Comparison of ENCODE assay signal across 13 cellular contexts in genomic region chr12:1925125-1925963, GRCh38. TPM values are rescaled to one million over a fixed set of nuclear protein-coding genes. Genes with fewer than 3 reads are reported as not detected.
DNase-seq lines count a peak whose midpoint lies in the region; ATAC-seq and TF ChIP-seq lines count a peak whose summit lies in the region.
"Had no signal": no experiment of that assay in that cellular context is flagged by ENCODE, and none has a peak within 500 bp of the region (broad histone marks: within the 10 kb centered on the region; RNA-seq: fewer than 3 reads in every experiment).

No MANE protein-coding gene starts in this region.

- WGBS in lung, 2 donors, result 72 to 73% methylated on average over 9 of the region's 9 CpGs
- 65 to 76% (median 73%) methylated on average over 7 to 9 of the region's 9 CpGs for WGBS in stomach, 5 donors

- no peak overlapping the region for H3K4me3 Mint-ChIP-seq in activated T-cell treated with anti-CD3 and anti-CD28 coated beads, Interleukin-2, amount 50 U/mL, for 24 hours
- no peak overlapping the region for H3K4me3 Mint-ChIP-seq in activated T-cell treated with anti-CD3 and anti-CD28 coated beads, Interleukin-2, amount 50 U/mL, for 72 hours
- H3K4me3 Mint-ChIP-seq: activated CD4-positive, alpha-beta T cell treated with anti-CD3 and anti-CD28 coated beads, Interleukin-2, amount 10 ng/mL, durations not matched to agents 24 days and 14 days had no signal

- peaks cover 13% of the 10 kb centered on the region for H3K4me1 Mint-ChIP-seq in activated T-cell treated with anti-CD3 and anti-CD28 coated beads, Interleukin-2, amount 50 U/mL, for 24 hours (ENCODE audit: low read depth)
- peaks cover 16% of the 10 kb centered on the region for H3K4me1 Mint-ChIP-seq in activated T-cell treated with anti-CD3 and anti-CD28 coated beads, Interleukin-2, amount 50 U/mL, for 72 hours (ENCODE audit: low read depth)

- H3K27me3 ChIP-seq in lung (ENCODE audit: control insufficient read depth, insufficient read depth) (no peaks in the 10 kb centered on the region), stomach (peaks cover 0 to 16% (median 10%) of the 10 kb centered on the region in 3 donors)

- TF ChIP-seq POLR2A in stomach (IDR thresholded peaks at IDR 0.05), result no peak

- H3K36me3 ChIP-seq in lung (ENCODE audit: control insufficient read depth in 2 of 2, insufficient read depth in 2 of 2, low read length in 2 of 2) (no peaks in the 10 kb centered on the region), stomach (no peaks in the 10 kb centered on the region)

- peak; percentile 2 for DNase-seq in activated T-cell treated with anti-CD3 and anti-CD28 coated beads, Interleukin-2, amount 50 U/mL, for 24 hours
- no peak for DNase-seq in activated T-cell treated with anti-CD3 and anti-CD28 coated beads, Interleukin-2, amount 50 U/mL, for 72 hours
- DNase-seq in activated CD8-positive, alpha-beta memory T cell treated with anti-CD3 and anti-CD28 coated beads, Interleukin-2, amount 50 U/mL, for 48 hours, result peak; percentile 34
- DNase-seq in lung (ENCODE audit: low spot score), result peak; percentile 22
- peak; percentile 22 for DNase-seq in stomach
- no peak for DNase-seq in activated gamma-delta T cell treated with Interleukin-2 at 50 U/mL for 16 hours
- DNase-seq in NOMO-1 (lab: John Stamatoyannopoulos, UW; ENCODE audit: unreplicated experiment in 2 of 2), result no peak
- DNase-seq: activated CD4-positive, alpha-beta T cell treated with anti-CD3 and anti-CD28 coated beads, Interleukin-2, amount 10 ng/mL, durations not matched to agents 24 days and 14 days; kidney; OCI-M1 had no signal

- H3K27me3 Mint-ChIP-seq in activated T-cell treated with anti-CD3 and anti-CD28 coated beads, Interleukin-2, amount 50 U/mL, for 24 hours, result no peaks in the 10 kb centered on the region
- peaks cover 4% of the 10 kb centered on the region for H3K27me3 Mint-ChIP-seq in activated T-cell treated with anti-CD3 and anti-CD28 coated beads, Interleukin-2, amount 50 U/mL, for 72 hours (ENCODE audit: low read depth)

- no peak for ATAC-seq in activated T-cell treated with anti-CD3 and anti-CD28 coated beads, Interleukin-2, amount 50 U/mL, for 72 hours (replicated peaks in 1 of 2)
- ATAC-seq in lung (ENCODE audit: insufficient read depth, low FRiP score) (no peak), GM21515 (IDR thresholded peaks at IDR 0.05; ENCODE audit: unreplicated experiment) (no peak)
- ATAC-seq: naive thymus-derived CD8-positive, alpha-beta T cell had no signal

- no peaks in the 10 kb centered on the region for H3K36me3 Mint-ChIP-seq in activated T-cell treated with anti-CD3 and anti-CD28 coated beads, Interleukin-2, amount 50 U/mL, for 24 hours (ENCODE audit: low read depth)
- H3K36me3 Mint-ChIP-seq in activated T-cell treated with anti-CD3 and anti-CD28 coated beads, Interleukin-2, amount 50 U/mL, for 72 hours (ENCODE audit: insufficient read depth in 2 of 2), result no peaks in the 10 kb centered on the region
- H3K36me3 Mint-ChIP-seq: naive thymus-derived CD8-positive, alpha-beta T cell had no signal

- H3K9me3 ChIP-seq in lung (ENCODE audit: control insufficient read depth in 2 of 2, insufficient read depth in 1 of 2, low read length in 1 of 2) (no peaks in the 10 kb centered on the region), stomach (no peaks in the 10 kb centered on the region)

- H3K9me3 Mint-ChIP-seq in activated T-cell treated with anti-CD3 and anti-CD28 coated beads, Interleukin-2, amount 50 U/mL, for 24 hours, result no peaks in the 10 kb centered on the region
- H3K9me3 Mint-ChIP-seq in activated T-cell treated with anti-CD3 and anti-CD28 coated beads, Interleukin-2, amount 50 U/mL, for 72 hours, result no peaks in the 10 kb centered on the region
- H3K9me3 Mint-ChIP-seq: activated CD4-positive, alpha-beta T cell treated with anti-CD3 and anti-CD28 coated beads, Interleukin-2, amount 10 ng/mL, durations not matched to agents 24 days and 14 days; naive thymus-derived CD8-positive, alpha-beta T cell had no signal

- H3K4me1 ChIP-seq in lung (ENCODE audit: control insufficient read depth in 2 of 2, insufficient read depth in 2 of 2, low read length in 2 of 2), result no peaks in the 10 kb centered on the region
- H3K4me1 ChIP-seq in stomach, result peaks cover 0 to 17% (median 4%) of the 10 kb centered on the region in 4 donors

- H3K27ac Mint-ChIP-seq in activated T-cell treated with anti-CD3 and anti-CD28 coated beads, Interleukin-2, amount 50 U/mL, for 24 hours, result no peak overlapping the region
- no peak overlapping the region for H3K27ac Mint-ChIP-seq in activated T-cell treated with anti-CD3 and anti-CD28 coated beads, Interleukin-2, amount 50 U/mL, for 72 hours
- H3K27ac Mint-ChIP-seq: activated CD4-positive, alpha-beta T cell treated with anti-CD3 and anti-CD28 coated beads, Interleukin-2, amount 10 ng/mL, durations not matched to agents 24 days and 14 days had no signal

- intact Hi-C loops in stomach (cut with DNase I; ENCODE audit: low total_unique reads), result no loop called here

- TF ChIP-seq EP300 in stomach (IDR thresholded peaks at IDR 0.05), result no peak

- no peak overlapping the region for H3K27ac ChIP-seq in lung (ENCODE audit: low read depth in 1 of 2, low read length in 1 of 2)
- H3K27ac ChIP-seq in stomach, result peak overlapping the region in 2 of 5 donors; percentile 8 to 60

- H3K4me3 ChIP-seq in lung (no peak overlapping the region), stomach (no peak overlapping the region)

- TF ChIP-seq CTCF in lung (IDR thresholded peaks at IDR 0.05; ENCODE audit: control extremely low read depth, extremely low read depth) (no peak), stomach (IDR thresholded peaks at IDR 0.05) (no peak)

RNA-seq across cellular contexts. Expression of gene CACNA2D4, which starts 6.9 kb away (rescaled TPM):
- 1 to 10 TPM; 6.0 to 7.2 TPM for total RNA-seq in activated T-cell treated with anti-CD3 and anti-CD28 coated beads, Interleukin-2, amount 50 U/mL, for 72 hours
- total RNA-seq in lung (10 to 100 TPM in 1 of 2 donors, 1 to 10 TPM in 1; 1.5 to 12.6 TPM), stomach (1 to 10 TPM in 3 of 5 donors, under 1 TPM in 1, not detected in 1; 0.58 to 3.5 (median 1.5) TPM)
- polyA plus RNA-seq in lung (10 to 100 TPM in 1 of 2 donors, 1 to 10 TPM in 1; 2.9 to 11.7 TPM), stomach (1 to 10 TPM; 1.8 to 3.2 (median 1.9) TPM)
- total RNA-seq: MCF 10A had no signal

Comparison
In these comparisons a context has a peak if more than half of its experiments do, and no peak if none do; other contexts are left out.
1. DNase-seq: peak in activated T-cell treated with anti-CD3 and anti-CD28 coated beads, Interleukin-2, amount 50 U/mL, for 24 hours (single experiment), activated CD8-positive, alpha-beta memory T cell treated with anti-CD3 and anti-CD28 coated beads, Interleukin-2, amount 50 U/mL, for 48 hours (single experiment), lung (single experiment) and stomach (single experiment); none in activated T-cell treated with anti-CD3 and anti-CD28 coated beads, Interleukin-2, amount 50 U/mL, for 72 hours (0 of 2), activated gamma-delta T cell treated with Interleukin-2 at 50 U/mL for 16 hours (single experiment) and NOMO-1 (0 of 2).